Comparison of ENCODE assay signal across 8 cellular contexts in the genomic region with DNA sequence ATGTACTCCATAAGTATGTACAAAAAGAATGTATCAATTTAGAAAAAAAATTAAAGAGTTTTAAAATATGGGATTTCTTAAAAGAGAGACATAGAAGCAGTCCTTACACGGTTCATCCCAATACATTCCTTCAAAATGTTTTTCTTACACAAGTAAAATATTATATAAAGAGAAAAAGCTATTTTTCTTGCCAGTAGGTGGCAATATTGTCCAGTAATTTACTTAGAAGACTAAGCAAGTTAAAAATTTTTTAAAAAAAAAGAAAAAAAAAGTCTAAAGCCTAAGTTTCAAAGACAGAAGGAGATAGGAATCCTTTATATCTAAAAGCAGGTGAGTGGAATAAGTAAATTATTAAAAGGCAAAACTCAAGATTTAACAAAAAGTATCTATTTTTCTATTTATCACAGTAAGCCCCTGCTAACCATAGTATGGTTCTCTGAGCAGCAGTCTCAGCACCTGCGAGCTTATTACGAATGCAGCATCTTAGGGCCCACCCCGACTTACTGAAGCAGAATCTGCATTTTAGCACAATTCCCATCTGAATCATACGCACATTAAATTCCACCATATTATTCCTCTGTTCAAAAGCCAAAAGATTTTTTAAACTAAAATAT.
A peak's percentile ranks its signal among the peaks of the same experiment; 100 is the strongest.
DNase-seq lines count a peak whose midpoint lies in the region; ATAC-seq and TF ChIP-seq lines count a peak whose summit lies in the region.

No MANE protein-coding gene starts in this region.

- H2AFZ ChIP-seq in fibroblast of lung (ENCODE audit: low read length): no peak overlapping the region

- 57 to 75% (median 68%) methylated on average over 5 of the region's 5 CpGs for WGBS in spleen, 5 donors

- DNase-seq in AG04450 (ENCODE audit: low read depth, low spot score) (peak; percentile 13), OCI-M1 (lab: John Stamatoyannopoulos, UW) (peak; percentile 57), fibroblast of lung (ENCODE audit: low read depth in 2 of 2) (peak; percentile 50 to 76), spleen (no peak), coronary artery (ENCODE audit: low spot score) (no peak), islet precursor cell (no peak)

- intact Hi-C loops in spleen (cut with DNase I; ENCODE audit: low total_unique reads): no loop called here

- no peak overlapping the region for H3K4me2 ChIP-seq in fibroblast of lung (ENCODE audit: extremely low read depth, insufficient read depth, low read length)

- TF ChIP-seq POLR2A in spleen (IDR thresholded peaks at IDR 0.05): no peak

- POLR2A ChIA-PET in AG04450 (lab: Yijun Ruan, JAX): no interaction called here

- peak; percentile 45 for TF ChIP-seq CTCF in AG04450 (IDR thresholded peaks at IDR 0.05; ENCODE audit: low read depth, low read length)
- no peak for TF ChIP-seq CTCF in fibroblast of lung (conservative IDR thresholded peaks at IDR 0.05 in 1 of 2, IDR thresholded peaks at IDR 0.05 in 1 of 2; ENCODE audit: low read depth in 1 of 2, low read length in 2 of 2)
- peak in 6 of 11 experiments; percentile 31 to 55 (median 47) for TF ChIP-seq CTCF in spleen (IDR thresholded peaks at IDR 0.05 in 8 of 11, conservative IDR thresholded peaks at IDR 0.05 in 3 of 11)
- TF ChIP-seq CTCF in coronary artery (IDR thresholded peaks at IDR 0.05): no peak

- H3K27me3 ChIP-seq in AG04450 (ENCODE audit: control insufficient read depth, insufficient read depth, low read length) (no peaks in the 10 kb centered on the region), fibroblast of lung (ENCODE audit: control insufficient read depth, insufficient read depth, low read length) (no peaks in the 10 kb centered on the region), spleen (replicated peaks in 1 of 7) (peaks cover 0 to 16% (median 0%) of the 10 kb centered on the region in 7 donors)

- H3K9ac ChIP-seq in fibroblast of lung (ENCODE audit: insufficient read depth, low read length): no peak overlapping the region

- ATAC-seq in GM18502 (IDR thresholded peaks at IDR 0.05; ENCODE audit: poor library complexity, unreplicated experiment) (peak; percentile 52), HG03469 (IDR thresholded peaks at IDR 0.05; ENCODE audit: unreplicated experiment) (no peak)

- no peaks in the 10 kb centered on the region for H4K20me1 ChIP-seq in fibroblast of lung (ENCODE audit: control insufficient read depth, extremely low read depth, insufficient read depth, low read length)

- H3K79me2 ChIP-seq in fibroblast of lung (ENCODE audit: control insufficient read depth, insufficient read depth, low read length): no peaks in the 10 kb centered on the region

- H3K4me3 ChIP-seq in AG04450 (ENCODE audit: low read depth, low read length) (no peak overlapping the region), fibroblast of lung (replicated peaks in 1 of 4; ENCODE audit: control extremely low read depth in 1 of 4, insufficient read depth in 1 of 4, low read depth in 3 of 4, low read length in 4 of 4) (no peak overlapping the region), spleen (no peak overlapping the region), coronary artery (no peak overlapping the region)

- CTCF ChIA-PET in AG04450 (lab: Charles Lee): interaction anchor here (0.6 to 5.4 kb wide), 23 partner anchors 9 to 1233 kb away, joined by 3 to 79 read pairs (median 6); partner anchors contain the start of gene CREB3L2

- H3K27ac ChIP-seq in AG04450 (ENCODE audit: low read depth, low read length) (no peak overlapping the region), fibroblast of lung (ENCODE audit: insufficient read depth, low read length) (no peak overlapping the region), spleen (no peak overlapping the region), coronary artery (no peak overlapping the region)

- H3K4me1 ChIP-seq in fibroblast of lung (ENCODE audit: control insufficient read depth, extremely low read depth, insufficient read depth, low read length): no peaks in the 10 kb centered on the region
- H3K4me1 ChIP-seq in spleen: no peaks in the 10 kb centered on the region

- H3K36me3 ChIP-seq in fibroblast of lung (ENCODE audit: control insufficient read depth, insufficient read depth, low read length): no peaks in the 10 kb centered on the region
- H3K36me3 ChIP-seq in spleen: no peaks in the 10 kb centered on the region

- H3K9me3 ChIP-seq in AG04450 (ENCODE audit: control insufficient read depth, insufficient read depth, low read length) (no peaks in the 10 kb centered on the region), fibroblast of lung (ENCODE audit: control insufficient read depth, insufficient read depth, low read depth, low read length) (no peaks in the 10 kb centered on the region), spleen (no peaks in the 10 kb centered on the region)

Comparison
In these comparisons a context has a peak if more than half of its experiments do, and no peak if none do; other contexts are left out.
1. DNase-seq: peak in AG04450 (single experiment), OCI-M1 (single experiment) and fibroblast of lung (2 of 2); none in spleen (single experiment), coronary artery (single experiment) and islet precursor cell (single experiment).
2. CTCF ChIP-seq: peak in AG04450 (single experiment) and spleen (6 of 11); none in fibroblast of lung (0 of 2) and coronary artery (single experiment).